1 cellular context compared by ENCODE assay signal in genomic region chr6:95686272-95686671, GRCh38.
TF ChIP-seq lines count a peak whose summit lies in the region.

No MANE protein-coding gene starts in this region.

TF ChIP-seq in H1, 55 proteins besides CTCF, POLR2A, EP300 and RAD21 (continued from another document):
- no peak for TF ChIP-seq CHD7 (IDR thresholded peaks at IDR 0.05; ENCODE audit: insufficient replicate concordance, low read length)
- TF ChIP-seq POLR2AphosphoS5 (IDR thresholded peaks at IDR 0.05; ENCODE audit: low read depth, low read length) = no peak
- TF ChIP-seq GABPA (IDR thresholded peaks at IDR 0.05; ENCODE audit: borderline replicate concordance, insufficient read depth, low read length) = no peak
- no peak for TF ChIP-seq POU5F1 (IDR thresholded peaks at IDR 0.05; ENCODE audit: low read depth, low read length)
- TF ChIP-seq, protein P1, sequence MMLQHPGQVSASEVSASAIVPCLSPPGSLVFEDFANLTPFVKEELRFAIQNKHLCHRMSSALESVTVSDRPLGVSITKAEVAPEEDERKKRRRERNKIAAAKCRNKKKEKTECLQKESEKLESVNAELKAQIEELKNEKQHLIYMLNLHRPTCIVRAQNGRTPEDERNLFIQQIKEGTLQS (IDR thresholded peaks at IDR 0.05; ENCODE audit: insufficient read depth, low read depth, low read length) = no peak
- no peak for TF ChIP-seq SAP30 (IDR thresholded peaks at IDR 0.05; ENCODE audit: insufficient read depth, insufficient replicate concordance, low read length)
- TF ChIP-seq TBP (IDR thresholded peaks at IDR 0.05; ENCODE audit: low read depth, low read length) = no peak
- no peak for TF ChIP-seq BCL11A (IDR thresholded peaks at IDR 0.05; ENCODE audit: low read depth in 2 of 2, low read length in 2 of 2)
- TF ChIP-seq KDM4A (IDR thresholded peaks at IDR 0.05; ENCODE audit: low read depth, low read length, severe bottlenecking) = no peak
- no peak for TF ChIP-seq SP2 (IDR thresholded peaks at IDR 0.05; ENCODE audit: low read length)
- TF ChIP-seq NRF1 (IDR thresholded peaks at IDR 0.05; ENCODE audit: low read depth, low read length) = no peak
- TF ChIP-seq CHD1 (IDR thresholded peaks at IDR 0.05; ENCODE audit: low read depth, low read length) = no peak
- no peak for TF ChIP-seq HDAC2 (IDR thresholded peaks at IDR 0.05; ENCODE audit: borderline replicate concordance in 1 of 2, low read depth in 2 of 2, low read length in 2 of 2)
- TF ChIP-seq HDAC6 (IDR thresholded peaks at IDR 0.05; ENCODE audit: low read depth, low read length) = no peak
- TF ChIP-seq SRF (IDR thresholded peaks at IDR 0.05; ENCODE audit: low read depth, low read length) = no peak
- TF ChIP-seq BACH1 (IDR thresholded peaks at IDR 0.05; ENCODE audit: low read length) = no peak
- no peak for TF ChIP-seq E2F6 (IDR thresholded peaks at IDR 0.05)
- TF ChIP-seq CHD2 (IDR thresholded peaks at IDR 0.05; ENCODE audit: low read length) = no peak
